In the genomic region with DNA sequence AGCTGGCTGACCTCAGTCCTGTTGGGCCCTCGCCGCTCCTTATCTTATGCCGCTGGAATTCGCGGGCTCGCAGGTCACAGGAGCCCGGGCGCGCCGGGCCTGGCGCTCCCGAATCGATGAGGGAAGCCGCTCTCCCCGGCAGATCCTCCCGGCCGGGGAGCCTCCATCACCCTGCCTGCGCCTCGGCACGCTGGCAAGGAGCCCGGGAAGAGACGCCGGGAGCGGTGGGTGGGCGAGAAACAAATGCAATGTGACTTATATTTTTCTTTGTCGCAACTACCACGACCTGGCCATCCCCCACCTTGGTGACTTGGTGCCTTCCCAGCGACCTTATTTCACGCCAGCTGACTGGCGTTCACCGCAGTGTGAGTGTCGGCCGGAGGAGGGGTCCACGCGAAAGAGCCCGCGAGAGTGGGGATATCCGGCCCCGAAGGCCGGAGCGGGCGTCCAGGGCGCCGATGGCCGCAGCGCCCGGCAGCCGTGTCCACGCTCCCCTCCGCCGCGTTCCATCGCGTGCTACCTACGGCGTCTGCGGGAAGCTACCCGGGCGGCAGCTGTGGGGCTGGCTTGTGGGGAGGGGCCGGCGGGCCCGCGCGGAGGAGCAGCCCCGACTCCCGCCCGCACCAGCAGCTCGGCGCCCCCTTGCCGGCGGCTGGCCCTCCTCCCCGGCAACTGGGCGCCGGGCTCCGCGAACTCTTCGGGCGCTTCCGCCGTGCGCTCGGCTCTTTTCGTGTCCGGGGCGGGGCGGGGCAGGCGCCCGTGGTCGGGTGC, we compare ENCODE assay signal across 1 cellular context.
TF ChIP-seq lines count a peak whose summit lies in the region.

No MANE protein-coding gene starts in this region.

TF ChIP-seq in WTC11, 78 proteins besides CTCF, POLR2A, EP300 and RAD21 (continued from another document):
- TF ChIP-seq, protein P1, sequence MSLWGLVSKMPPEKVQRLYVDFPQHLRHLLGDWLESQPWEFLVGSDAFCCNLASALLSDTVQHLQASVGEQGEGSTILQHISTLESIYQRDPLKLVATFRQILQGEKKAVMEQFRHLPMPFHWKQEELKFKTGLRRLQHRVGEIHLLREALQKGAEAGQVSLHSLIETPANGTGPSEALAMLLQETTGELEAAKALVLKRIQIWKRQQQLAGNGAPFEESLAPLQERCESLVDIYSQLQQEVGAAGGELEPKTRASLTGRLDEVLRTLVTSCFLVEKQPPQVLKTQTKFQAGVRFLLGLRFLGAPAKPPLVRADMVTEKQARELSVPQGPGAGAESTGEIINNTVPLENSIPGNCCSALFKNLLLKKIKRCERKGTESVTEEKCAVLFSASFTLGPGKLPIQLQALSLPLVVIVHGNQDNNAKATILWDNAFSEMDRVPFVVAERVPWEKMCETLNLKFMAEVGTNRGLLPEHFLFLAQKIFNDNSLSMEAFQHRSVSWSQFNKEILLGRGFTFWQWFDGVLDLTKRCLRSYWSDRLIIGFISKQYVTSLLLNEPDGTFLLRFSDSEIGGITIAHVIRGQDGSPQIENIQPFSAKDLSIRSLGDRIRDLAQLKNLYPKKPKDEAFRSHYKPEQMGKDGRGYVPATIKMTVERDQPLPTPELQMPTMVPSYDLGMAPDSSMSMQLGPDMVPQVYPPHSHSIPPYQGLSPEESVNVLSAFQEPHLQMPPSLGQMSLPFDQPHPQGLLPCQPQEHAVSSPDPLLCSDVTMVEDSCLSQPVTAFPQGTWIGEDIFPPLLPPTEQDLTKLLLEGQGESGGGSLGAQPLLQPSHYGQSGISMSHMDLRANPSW (CRISPR knock-in tag; conservative IDR thresholded peaks at IDR 0.05; ENCODE audit: low read depth) = no peak
- TF ChIP-seq E2F1 (CRISPR knock-in tag; IDR thresholded peaks at IDR 0.05) = no peak
